8 cellular contexts compared by ENCODE assay signal in genomic region chr21:25614441-25614840, GRCh38. TPM values are rescaled to one million over a fixed set of nuclear protein-coding genes. Genes with fewer than 3 reads are reported as not detected.
"Had no signal": no experiment of that assay in that cellular context is flagged by ENCODE, and none has a peak within 500 bp of the region (broad histone marks: within the 10 kb centered on the region; RNA-seq: fewer than 3 reads in every experiment).

No MANE protein-coding gene starts in this region.

- H3K4me3 Mint-ChIP-seq: IgD-negative memory B cell had no signal

- H3K4me1 Mint-ChIP-seq: IgD-negative memory B cell had no signal

- H3K27ac Mint-ChIP-seq: IgD-negative memory B cell had no signal

- H3K27ac ChIP-seq: HL-60 had no signal

- H3K27me3 Mint-ChIP-seq: IgD-negative memory B cell had no signal

- H3K9me3 Mint-ChIP-seq: IgD-negative memory B cell had no signal

- DNase-seq: IMR-90, KBM-7, KG1 had no signal

- ATAC-seq: HepG2, K562 had no signal

- H3K4me3 ChIP-seq: K562 had no signal

RNA-seq across cellular contexts. Expression of gene JAM2, which starts 24.6 kb away (rescaled TPM):
- total RNA-seq: HepG2, HT-29, K562 had no signal
